22 cellular contexts compared by ENCODE assay signal in the genomic region with DNA sequence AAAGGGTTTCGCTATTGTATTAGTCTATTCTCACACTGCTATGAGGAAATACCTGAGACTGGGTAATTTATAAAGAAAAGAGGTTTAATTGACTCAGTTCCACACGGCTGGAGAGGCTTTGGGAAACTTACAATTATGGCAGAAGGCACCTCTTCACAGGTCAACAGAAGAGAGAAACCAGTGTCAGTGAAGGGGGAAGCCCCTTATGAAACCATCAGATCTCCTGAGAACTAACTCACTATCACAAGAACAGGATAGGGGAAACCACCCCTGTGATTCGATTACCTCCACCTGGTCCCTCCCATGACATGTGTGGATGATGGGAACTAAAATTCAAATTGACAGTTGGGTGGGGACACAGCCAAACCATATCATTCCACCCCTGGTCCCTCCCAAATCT.
DNase-seq lines count a peak whose midpoint lies in the region; ATAC-seq and TF ChIP-seq lines count a peak whose summit lies in the region.
"Had no signal": no experiment of that assay in that cellular context is flagged by ENCODE, and none has a peak within 500 bp of the region (broad histone marks: within the 10 kb centered on the region; RNA-seq: fewer than 3 reads in every experiment).

No MANE protein-coding gene starts in this region.

- no peaks in the 10 kb centered on the region for H3K79me2 ChIP-seq in OCI-LY3 (ENCODE audit: low read length)

- H3K27me3 Mint-ChIP-seq in stimulated activated memory B cell treated with anti-CD40 and anti-IgM and Interleukin-4, amounts not matched to agents 10 μg/mL and 1 μg/mL and 100 μg/mL, for 72 hours: no peaks in the 10 kb centered on the region
- H3K27me3 Mint-ChIP-seq: CD4-positive, alpha-beta memory T cell; CD4-positive, CD25-positive, alpha-beta regulatory T cell; CD8-positive, alpha-beta memory T cell had no signal

- no peak overlapping the region for H2AFZ ChIP-seq in OCI-LY3 (ENCODE audit: low read depth, low read length)

- H3K4me2 ChIP-seq in OCI-LY3 (ENCODE audit: low read length): peak overlapping the region; percentile 25; the same call in 1 of the 2 replicates
- H3K4me2 ChIP-seq: BLaER1 had no signal

- H3K9me3 Mint-ChIP-seq in stimulated activated memory B cell treated with anti-CD40 and anti-IgM and Interleukin-4, amounts not matched to agents 10 μg/mL and 1 μg/mL and 100 μg/mL, for 72 hours: peaks cover 2% of the 10 kb centered on the region

- ATAC-seq in stimulated activated memory B cell treated with anti-CD40 and anti-IgM and Interleukin-4, amounts not matched to agents 10 μg/mL and 1 μg/mL and 100 μg/mL, for 72 hours: peak; percentile 27
- no peak for ATAC-seq in mucosa of descending colon
- ATAC-seq: GM12878 had no signal

- H3K4me1 ChIP-seq in OCI-LY3 (ENCODE audit: low read length): peaks cover 38% of the 10 kb centered on the region
- no peaks in the 10 kb centered on the region for H3K4me1 ChIP-seq in mucosa of descending colon (ENCODE audit: low read depth)
- H3K4me1 ChIP-seq: BE2C, BLaER1 had no signal

- H3K27ac Mint-ChIP-seq in stimulated activated memory B cell treated with anti-CD40 and anti-IgM and Interleukin-4, amounts not matched to agents 10 μg/mL and 1 μg/mL and 100 μg/mL, for 72 hours: no peak overlapping the region
- H3K27ac Mint-ChIP-seq: CD14-positive monocyte; CD4-positive, alpha-beta memory T cell; CD4-positive, CD25-positive, alpha-beta regulatory T cell; CD8-positive, alpha-beta memory T cell had no signal

- no peaks in the 10 kb centered on the region for H3K36me3 ChIP-seq in OCI-LY3 (replicated peaks; ENCODE audit: low read depth, low read length)
- H3K36me3 ChIP-seq in mucosa of descending colon (ENCODE audit: low read depth): no peaks in the 10 kb centered on the region
- H3K36me3 ChIP-seq: BE2C, BLaER1 had no signal

- no peaks in the 10 kb centered on the region for H3K27me3 ChIP-seq in OCI-LY3 (ENCODE audit: low read depth, low read length)
- H3K27me3 ChIP-seq: BE2C, BLaER1 had no signal

- no peak overlapping the region for H3K4me3 ChIP-seq in OCI-LY3 (ENCODE audit: low read length)
- H3K4me3 ChIP-seq in mucosa of descending colon: no peak overlapping the region
- H3K4me3 ChIP-seq: BLaER1, GM12878 had no signal

- TF ChIP-seq CTCF in OCI-LY3 (IDR thresholded peaks at IDR 0.05; ENCODE audit: low read depth, low read length) (no peak), mucosa of descending colon (IDR thresholded peaks at IDR 0.05) (no peak)

- intact Hi-C loops in mucosa of descending colon (cut with DNase I, micrococcal nuclease): no loop called here

- H3K9ac ChIP-seq in OCI-LY3 (ENCODE audit: low read length): no peak overlapping the region
- H3K9ac ChIP-seq: BLaER1 had no signal

- peaks cover 14% of the 10 kb centered on the region for H3K4me1 Mint-ChIP-seq in stimulated activated memory B cell treated with anti-CD40 and anti-IgM and Interleukin-4, amounts not matched to agents 10 μg/mL and 1 μg/mL and 100 μg/mL, for 72 hours
- H3K4me1 Mint-ChIP-seq: CD4-positive, alpha-beta memory T cell; CD4-positive, CD25-positive, alpha-beta regulatory T cell; CD8-positive, alpha-beta memory T cell had no signal

- H3K9me3 ChIP-seq in OCI-LY3 (ENCODE audit: insufficient read depth, low read length) (no peaks in the 10 kb centered on the region), mucosa of descending colon (no peaks in the 10 kb centered on the region)
- H3K9me3 ChIP-seq: BE2C, BLaER1 had no signal

- H3K4me3 Mint-ChIP-seq in stimulated activated memory B cell treated with anti-CD40 and anti-IgM and Interleukin-4, amounts not matched to agents 10 μg/mL and 1 μg/mL and 100 μg/mL, for 72 hours: no peak overlapping the region
- H3K4me3 Mint-ChIP-seq: CD14-positive monocyte; CD4-positive, alpha-beta memory T cell; CD4-positive, CD25-positive, alpha-beta regulatory T cell; CD8-positive, alpha-beta memory T cell had no signal

- no peaks in the 10 kb centered on the region for H3K36me3 Mint-ChIP-seq in stimulated activated memory B cell treated with anti-CD40 and anti-IgM and Interleukin-4, amounts not matched to agents 10 μg/mL and 1 μg/mL and 100 μg/mL, for 72 hours
- H3K36me3 Mint-ChIP-seq: CD14-positive monocyte; CD4-positive, alpha-beta memory T cell; CD4-positive, CD25-positive, alpha-beta regulatory T cell; CD8-positive, alpha-beta memory T cell had no signal

- peak overlapping the region; percentile 36; the same call in 1 of the 2 replicates for H3K27ac ChIP-seq in OCI-LY3 (ENCODE audit: low read length)
- no peak overlapping the region for H3K27ac ChIP-seq in substantia nigra (ENCODE audit: low read depth, low read length, poor library complexity, severe bottlenecking)
- H3K27ac ChIP-seq: BLaER1 had no signal

- no peaks in the 10 kb centered on the region for H4K20me1 ChIP-seq in OCI-LY3 (ENCODE audit: insufficient read depth, low read length)
- H4K20me1 ChIP-seq: BLaER1 had no signal

- no peak for DNase-seq in substantia nigra (lab: John Stamatoyannopoulos, UW)
- no peak for DNase-seq in cerebellar cortex (ENCODE audit: low spot score)
- no peak for DNase-seq in mucosa of descending colon
- DNase-seq: 8988T; ACHN; BE2C; C1 segment of cervical spinal cord; CD4-positive, alpha-beta memory T cell; CD4-positive, CD25-positive, alpha-beta regulatory T cell; CD8-positive, alpha-beta memory T cell; COR-L47; DMS 273 treated with DMSO at 0.1 percent for 48 hours; DMS153; DMS79; DND-41; EL; GDM1 had no signal
